In the genomic region with DNA sequence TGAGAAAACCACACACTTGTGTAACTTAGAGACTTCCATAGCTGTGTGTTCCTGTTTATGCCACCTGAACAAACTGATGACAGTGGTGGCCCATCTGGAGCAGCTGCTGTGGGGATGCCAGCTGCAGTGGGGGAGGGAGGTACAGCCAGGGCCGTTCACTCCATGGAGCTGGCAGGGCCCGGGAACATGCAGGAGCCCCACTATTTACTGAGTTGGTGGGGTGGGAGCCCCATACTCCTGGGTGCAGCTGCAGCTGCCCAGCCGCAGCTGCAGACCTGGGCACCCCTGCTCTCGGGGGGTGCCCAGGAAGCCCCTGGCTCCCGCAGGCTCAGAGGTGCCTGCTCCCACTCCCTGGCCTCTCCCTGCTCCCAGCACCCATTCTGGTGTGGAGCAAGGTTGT, we compare ENCODE assay signal across 23 cellular contexts.
"Had no signal": no experiment of that assay in that cellular context is flagged by ENCODE, and none has a peak within 500 bp of the region (broad histone marks: within the 10 kb centered on the region; RNA-seq: fewer than 3 reads in every experiment).

No MANE protein-coding gene starts in this region.

- H3K4me3 ChIP-seq: coronary artery, esophagus muscularis mucosa, gastroesophageal sphincter, heart left ventricle, hepatocyte, lung, neural progenitor cell, ovary, psoas muscle, sigmoid colon, thoracic aorta, tibial nerve, vagina had no signal

- H3K9me3 ChIP-seq: gastroesophageal sphincter, ovary, psoas muscle, thoracic aorta, vagina had no signal

- H3K27ac ChIP-seq: coronary artery, esophagus muscularis mucosa, foreskin keratinocyte, gastroesophageal sphincter, heart left ventricle, hepatocyte, neural progenitor cell, ovary, psoas muscle, sigmoid colon, thoracic aorta, tibial nerve, vagina had no signal

- H3K4me1 ChIP-seq: esophagus muscularis mucosa, foreskin keratinocyte, gastroesophageal sphincter, heart left ventricle, psoas muscle, sigmoid colon, tibial nerve, vagina had no signal

- DNase-seq: dermis blood vessel endothelial cell; effector memory CD4-positive, alpha-beta T cell; foreskin keratinocyte; heart left ventricle; kidney; nucleus accumbens; ovary; posterior cingulate gyrus; psoas muscle; sigmoid colon; stimulated activated CD4-positive, alpha-beta T cell treated with anti-CD3 and anti-CD28 coated beads, Interleukin-2, amount 100 ng/mL, for 24 hours; stimulated activated CD4-positive, alpha-beta T cell treated with anti-CD3 and anti-CD28 coated beads, Interleukin-4, amount 100 ng/mL, for 24 hours; stimulated activated naive CD8-positive, alpha-beta T cell treated with anti-CD3 and anti-CD28 coated beads, Interleukin-15, Interleukin-2, amounts not matched to agents 100 U/mL and 50 U/mL, for 24 hours; substantia nigra had no signal

- H3K36me3 ChIP-seq: esophagus muscularis mucosa, gastroesophageal sphincter, heart left ventricle, neural progenitor cell, ovary, sigmoid colon, thoracic aorta, tibial nerve, vagina had no signal

- H3K27me3 ChIP-seq: esophagus muscularis mucosa, foreskin keratinocyte, gastroesophageal sphincter, heart left ventricle, hepatocyte, neural progenitor cell, ovary, sigmoid colon, tibial nerve, vagina had no signal
